10 cellular contexts compared by ENCODE assay signal in the genomic region with DNA sequence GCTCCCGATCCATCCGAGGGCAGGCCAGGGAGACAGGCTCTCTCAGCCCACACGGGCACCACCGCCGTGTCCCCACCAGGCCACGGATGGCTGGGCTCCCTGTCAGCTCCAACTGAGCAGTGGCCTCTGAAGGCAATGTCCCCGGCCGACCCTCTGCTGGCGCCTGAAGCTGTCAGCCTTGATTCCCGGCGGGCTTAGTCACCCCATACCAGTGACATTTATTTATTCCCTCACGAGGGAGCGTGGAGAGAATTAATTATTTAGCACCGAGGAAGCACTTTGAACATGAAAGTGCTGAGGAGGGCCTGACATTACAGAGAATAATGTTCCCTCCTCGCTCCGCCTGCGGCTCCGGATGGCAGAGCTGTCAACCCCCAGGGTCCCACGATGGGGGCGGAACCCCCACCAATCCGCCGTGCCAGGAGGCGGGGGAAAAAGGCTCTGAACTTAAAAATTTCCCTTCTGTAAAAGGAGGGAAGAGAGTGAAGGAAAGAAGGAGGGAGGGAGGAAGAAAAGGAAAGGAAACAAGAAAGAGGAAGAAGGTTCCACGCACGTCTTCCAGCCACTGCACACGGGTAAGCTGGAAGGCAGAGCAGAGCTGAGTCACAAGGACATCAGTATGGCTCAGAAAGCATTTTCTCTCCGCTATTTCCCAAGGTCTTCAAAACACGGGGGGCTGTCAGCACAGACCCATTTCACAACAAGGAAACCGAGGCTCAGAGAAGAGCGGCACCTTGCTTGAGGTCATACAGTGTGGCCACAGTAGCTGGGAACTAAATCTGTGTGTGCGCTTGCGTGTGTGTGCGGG.
DNase-seq lines count a peak whose midpoint lies in the region; ATAC-seq and TF ChIP-seq lines count a peak whose summit lies in the region.
"Had no signal": no experiment of that assay in that cellular context is flagged by ENCODE, and none has a peak within 500 bp of the region (broad histone marks: within the 10 kb centered on the region; RNA-seq: fewer than 3 reads in every experiment).

No MANE protein-coding gene starts in this region.

- no peaks in the 10 kb centered on the region for H3K9me3 ChIP-seq in prostate gland
- H3K9me3 ChIP-seq in hepatocyte (ENCODE audit: low read depth): no peaks in the 10 kb centered on the region

- H3K27me3 ChIP-seq in prostate gland (replicated peaks; ENCODE audit: insufficient read depth) (no peaks in the 10 kb centered on the region), hepatocyte (no peaks in the 10 kb centered on the region)

- no peaks in the 10 kb centered on the region for H3K9me2 ChIP-seq in hepatocyte (replicated peaks; ENCODE audit: insufficient read depth)

- WGBS in prostate gland: 36% methylated on average over 33 of the region's 33 CpGs
- WGBS in hepatocyte (ENCODE audit: low lambda C conversion rate, missing lambda C conversion rate): 80% methylated on average over 33 of the region's 33 CpGs

- POLR2A ChIA-PET in activated CD4-positive, alpha-beta memory T cell treated with anti-CD3 and anti-CD28 coated beads, Interleukin-2, amount 10 ng/mL, durations not matched to agents 7 days and 5 days (lab: Charles Lee): interaction anchor here (1.2 kb wide), 1 partner anchor 10 kb away, joined by 4 read pairs; no protein-coding TSS in a partner anchor

- TF ChIP-seq CTCF in CD14-positive monocyte (IDR thresholded peaks at IDR 0.05) (no peak), prostate gland (IDR thresholded peaks at IDR 0.05) (no peak), hepatocyte (IDR thresholded peaks at IDR 0.05; ENCODE audit: poor library complexity) (no peak), natural killer cell (IDR thresholded peaks at IDR 0.05) (no peak)

- no peak for TF ChIP-seq POLR2A in prostate gland (IDR thresholded peaks at IDR 0.05)

- H3K79me2 ChIP-seq in hepatocyte: no peaks in the 10 kb centered on the region

- H4K20me1 ChIP-seq in hepatocyte (ENCODE audit: insufficient read depth, poor library complexity, severe bottlenecking): no peaks in the 10 kb centered on the region

- H3K27ac ChIP-seq in prostate gland: peak overlapping the region; percentile 51 to 59
- H3K27ac ChIP-seq in hepatocyte: no peak overlapping the region

- peak; percentile 85 for DNase-seq in CD14-positive monocyte (ENCODE audit: low spot score)
- DNase-seq in Right ventricle myocardium superior: no peak
- DNase-seq in prostate gland (ENCODE audit: low spot score): no peak
- no peak for DNase-seq in hepatocyte (ENCODE audit: low spot score)
- no peak for DNase-seq in natural killer cell
- DNase-seq in activated CD4-positive, alpha-beta memory T cell treated with anti-CD3 and anti-CD28 coated beads, Interleukin-2, amount 10 ng/mL, durations not matched to agents 7 days and 5 days: no peak
- DNase-seq: OCI-M1 had no signal

- peak; percentile 52 for ATAC-seq in SK-N-SH treated with all-trans-retinoic acid at 6 μM for 48 hours
- peak; percentile 58 for ATAC-seq in Right ventricle myocardium superior (ENCODE audit: poor library complexity)
- no peak for ATAC-seq in natural killer cell
- ATAC-seq in HG03442 (IDR thresholded peaks at IDR 0.05; ENCODE audit: unreplicated experiment): no peak

- H3K27me3 Mint-ChIP-seq in CD14-positive monocyte (ENCODE audit: low read depth in 3 of 3) (peaks cover 0 to 7% (median 3%) of the 10 kb centered on the region in 3 donors), natural killer cell (ENCODE audit: low read depth in 2 of 2) (no peaks in the 10 kb centered on the region)
- H3K27me3 Mint-ChIP-seq in activated CD4-positive, alpha-beta memory T cell treated with anti-CD3 and anti-CD28 coated beads, Interleukin-2, amount 10 ng/mL, durations not matched to agents 7 days and 5 days: no peaks in the 10 kb centered on the region

- CTCF ChIA-PET in activated CD4-positive, alpha-beta memory T cell treated with anti-CD3 and anti-CD28 coated beads, Interleukin-2, amount 10 ng/mL, durations not matched to agents 7 days and 5 days (lab: Charles Lee): no interaction called here

- H3K36me3 Mint-ChIP-seq in CD14-positive monocyte (peaks cover 2 to 3% of the 10 kb centered on the region in 2 donors), natural killer cell (no peaks in the 10 kb centered on the region)
- H3K36me3 Mint-ChIP-seq in activated CD4-positive, alpha-beta memory T cell treated with anti-CD3 and anti-CD28 coated beads, Interleukin-2, amount 10 ng/mL, durations not matched to agents 7 days and 5 days (ENCODE audit: low read depth): no peaks in the 10 kb centered on the region

- H3K9me3 Mint-ChIP-seq in CD14-positive monocyte: peaks cover 0 to 2% (median 0%) of the 10 kb centered on the region in 7 donors
- no peaks in the 10 kb centered on the region for H3K9me3 Mint-ChIP-seq in natural killer cell
- H3K9me3 Mint-ChIP-seq in activated CD4-positive, alpha-beta memory T cell treated with anti-CD3 and anti-CD28 coated beads, Interleukin-2, amount 10 ng/mL, durations not matched to agents 7 days and 5 days: peaks cover 2% of the 10 kb centered on the region
- H3K9me3 Mint-ChIP-seq: activated T-helper 2 cell treated with anti-CD3 and anti-CD28 coated beads, Interferon-gamma antibody, Interleukin-2, Interleukin-4, amounts not matched to agents 10 μg/mL and 5 μg/mL and 100 μg/mL, durations not matched to agents 14 hours and 24 hours and 36 hours had no signal

- H3K4me1 ChIP-seq in prostate gland (replicated peaks) (peaks cover 11% of the 10 kb centered on the region), hepatocyte (ENCODE audit: insufficient read depth) (peaks cover 10% of the 10 kb centered on the region)

- H2AFZ ChIP-seq in hepatocyte: no peak overlapping the region

- H3K36me3 ChIP-seq in prostate gland (no peaks in the 10 kb centered on the region), hepatocyte (replicated peaks; ENCODE audit: insufficient read depth, low read depth) (no peaks in the 10 kb centered on the region)

- no peak overlapping the region for H3K4me3 ChIP-seq in prostate gland
- no peak overlapping the region for H3K4me3 ChIP-seq in hepatocyte

- intact Hi-C loops in CD14-positive monocyte (cut with micrococcal nuclease) (loop anchor here in 1 of 2 donors (2.0 kb wide), 1 partner anchor 91 kb away; no protein-coding TSS in a partner anchor), Right ventricle myocardium superior (cut with DNase I) (loop anchor here (10.0 kb wide), 1 partner anchor 101 kb away; no protein-coding TSS in a partner anchor), prostate gland (cut with DNase I) (no loop called here), natural killer cell (cut with micrococcal nuclease) (no loop called here)

- H3K4me2 ChIP-seq in hepatocyte: no peak overlapping the region

- H3K4me3 Mint-ChIP-seq in CD14-positive monocyte (peak overlapping the region; percentile 68 to 86), natural killer cell (no peak overlapping the region)
- no peak overlapping the region for H3K4me3 Mint-ChIP-seq in activated CD4-positive, alpha-beta memory T cell treated with anti-CD3 and anti-CD28 coated beads, Interleukin-2, amount 10 ng/mL, durations not matched to agents 7 days and 5 days

- H3K4me1 Mint-ChIP-seq in CD14-positive monocyte (peaks cover 42% of the 10 kb centered on the region), natural killer cell (no peaks in the 10 kb centered on the region)
- H3K4me1 Mint-ChIP-seq in activated CD4-positive, alpha-beta memory T cell treated with anti-CD3 and anti-CD28 coated beads, Interleukin-2, amount 10 ng/mL, durations not matched to agents 7 days and 5 days: no peaks in the 10 kb centered on the region

- H3K27ac Mint-ChIP-seq in CD14-positive monocyte (peak overlapping the region; percentile 92 to 96 (median 92)), natural killer cell (no peak overlapping the region)
- no peak overlapping the region for H3K27ac Mint-ChIP-seq in activated CD4-positive, alpha-beta memory T cell treated with anti-CD3 and anti-CD28 coated beads, Interleukin-2, amount 10 ng/mL, durations not matched to agents 7 days and 5 days
- H3K27ac Mint-ChIP-seq: activated T-helper 2 cell treated with anti-CD3 and anti-CD28 coated beads, Interferon-gamma antibody, Interleukin-2, Interleukin-4, amounts not matched to agents 10 μg/mL and 5 μg/mL and 100 μg/mL, durations not matched to agents 14 hours and 24 hours and 36 hours had no signal

TF ChIP-seq in SK-N-SH treated with all-trans-retinoic acid at 6 μM for 48 hours, 23 proteins besides CTCF, POLR2A, EP300 and RAD21 (continues in another document):
- TF ChIP-seq ZFP30 (CRISPR knock-in tag; IDR thresholded peaks at IDR 0.05) (no peak), GLIS3 (CRISPR knock-in tag; IDR thresholded peaks at IDR 0.05) (no peak)
- TF ChIP-seq, protein P1, sequence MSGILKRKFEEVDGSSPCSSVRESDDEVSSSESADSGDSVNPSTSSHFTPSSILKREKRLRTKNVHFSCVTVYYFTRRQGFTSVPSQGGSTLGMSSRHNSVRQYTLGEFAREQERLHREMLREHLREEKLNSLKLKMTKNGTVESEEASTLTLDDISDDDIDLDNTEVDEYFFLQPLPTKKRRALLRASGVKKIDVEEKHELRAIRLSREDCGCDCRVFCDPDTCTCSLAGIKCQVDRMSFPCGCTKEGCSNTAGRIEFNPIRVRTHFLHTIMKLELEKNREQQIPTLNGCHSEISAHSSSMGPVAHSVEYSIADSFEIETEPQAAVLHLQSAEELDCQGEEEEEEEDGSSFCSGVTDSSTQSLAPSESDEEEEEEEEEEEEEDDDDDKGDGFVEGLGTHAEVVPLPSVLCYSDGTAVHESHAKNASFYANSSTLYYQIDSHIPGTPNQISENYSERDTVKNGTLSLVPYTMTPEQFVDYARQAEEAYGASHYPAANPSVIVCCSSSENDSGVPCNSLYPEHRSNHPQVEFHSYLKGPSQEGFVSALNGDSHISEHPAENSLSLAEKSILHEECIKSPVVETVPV (CRISPR knock-in tag; IDR thresholded peaks at IDR 0.05): no peak

Comparison
In these comparisons a context has a peak if more than half of its experiments do, and no peak if none do; other contexts are left out.
1. H3K27ac Mint-ChIP-seq: peak in CD14-positive monocyte (7 of 7); none in natural killer cell (0 of 2) and activated CD4-positive, alpha-beta memory T cell treated with anti-CD3 and anti-CD28 coated beads, Interleukin-2, amount 10 ng/mL, durations not matched to agents 7 days and 5 days (single experiment).
2. H3K4me3 Mint-ChIP-seq: peak in CD14-positive monocyte (2 of 2); none in natural killer cell (single experiment) and activated CD4-positive, alpha-beta memory T cell treated with anti-CD3 and anti-CD28 coated beads, Interleukin-2, amount 10 ng/mL, durations not matched to agents 7 days and 5 days (single experiment).
3. ATAC-seq: peak in SK-N-SH treated with all-trans-retinoic acid at 6 μM for 48 hours (single experiment) and Right ventricle myocardium superior (single experiment); none in natural killer cell (0 of 3) and HG03442 (single experiment).